Comparison of ENCODE assay signal across 38 cellular contexts in genomic region chr1:1191734-1192133, GRCh38. TPM values are rescaled to one million over a fixed set of nuclear protein-coding genes. Genes with fewer than 3 reads are reported as not detected.
"Had no signal": no experiment of that assay in that cellular context is flagged by ENCODE, and none has a peak within 500 bp of the region (broad histone marks: within the 10 kb centered on the region; RNA-seq: fewer than 3 reads in every experiment).

No MANE protein-coding gene starts in this region.

- H3K4me1 ChIP-seq: body of pancreas, breast epithelium, Peyer's patch had no signal

- H3K4me3 Mint-ChIP-seq: activated B cell treated with CpG ODN at 0.5 μM for 24 hours; activated CD4-positive, alpha-beta T cell treated with anti-CD3 and anti-CD28 coated beads, Interleukin-2, amount 10 ng/mL, durations not matched to agents 24 days and 14 days; activated CD8-positive, alpha-beta T cell treated with anti-CD3 and anti-CD28 coated beads for 36 hours; activated naive CD8-positive, alpha-beta T cell treated with anti-CD3 and anti-CD28 coated beads, Interleukin-2, amount 10 ng/mL, durations not matched to agents 7 days and 5 days; activated T-cell treated with anti-CD3 and anti-CD28 coated beads, Interleukin-2, amount 50 U/mL, for 72 hours; IgD-negative memory B cell had no signal

- H3K36me3 ChIP-seq: breast epithelium, MG63, Peyer's patch had no signal

- H3K27ac ChIP-seq: body of pancreas, breast epithelium, Peyer's patch, VCaP had no signal

- H3K9me3 ChIP-seq: body of pancreas, MG63 had no signal

- H3K27me3 Mint-ChIP-seq: activated B cell treated with CpG ODN at 0.5 μM for 24 hours; activated CD8-positive, alpha-beta T cell treated with anti-CD3 and anti-CD28 coated beads for 36 hours had no signal

- FAIRE-seq: astrocyte had no signal

- H3K27ac Mint-ChIP-seq: activated B cell treated with CpG ODN at 0.5 μM for 24 hours; activated CD4-positive, alpha-beta T cell treated with anti-CD3 and anti-CD28 coated beads, Interleukin-2, amount 10 ng/mL, durations not matched to agents 24 days and 14 days; activated CD8-positive, alpha-beta T cell treated with anti-CD3 and anti-CD28 coated beads for 36 hours; activated naive CD8-positive, alpha-beta T cell treated with anti-CD3 and anti-CD28 coated beads, Interleukin-2, amount 10 ng/mL, durations not matched to agents 7 days and 5 days; activated T-cell treated with anti-CD3 and anti-CD28 coated beads, Interleukin-2, amount 50 U/mL, for 72 hours; activated T-helper 2 cell treated with anti-CD3 and anti-CD28 coated beads, Interferon-gamma antibody, Interleukin-2, Interleukin-4, amounts not matched to agents 10 μg/mL and 5 μg/mL and 100 μg/mL, durations not matched to agents 14 hours and 24 hours and 36 hours had no signal

- DNase-seq: activated B cell treated with CpG ODN at 0.5 μM for 24 hours; activated CD4-positive, alpha-beta T cell treated with anti-CD3 and anti-CD28 coated beads, Interleukin-2, amount 10 ng/mL, durations not matched to agents 24 days and 14 days; activated CD4-positive, alpha-beta T cell treated with anti-CD3 and anti-CD28 coated beads, Interleukin-2, amount 50 U/mL, for 4 hours; activated CD4-positive, CD25-positive, alpha-beta regulatory T cell treated with anti-CD3 and anti-CD28 coated beads, Interleukin-2, amount 50 U/mL, for 72 hours; activated CD8-positive, alpha-beta T cell treated with anti-CD3 and anti-CD28 coated beads for 36 hours; activated naive CD4-positive, alpha-beta T cell treated with anti-CD3 and anti-CD28 coated beads, Interleukin-2, amount 50 U/mL, for 16 hours; activated naive CD8-positive, alpha-beta T cell treated with anti-CD3 and anti-CD28 coated beads, Interleukin-2, amount 10 ng/mL, durations not matched to agents 7 days and 5 days; activated T-cell treated with anti-CD3 and anti-CD28 coated beads, Interleukin-2, amount 50 U/mL, for 72 hours; amygdala; body of pancreas; Kasumi-1; KG1; MG63; NCI-H1048; NCI-H1105 treated with DMSO at 0.1 percent for 48 hours; NCI-H1436; NCI-H1694; NCI-H1930; NCI-H2081 treated with DMSO at 0.1 percent for 48 hours; NCI-H226; NCI-H446 treated with DMSO at 0.1 percent for 48 hours; NCI-H524; NCI-H69; NK-92 treated with Interleukin-12 subunit alpha and Interleukin-12 subunit beta, amount 100 ng/mL, for 24 hours; PC-3; RPMI8226; SIG-M5; T-helper 1 cell; T-helper 2 cell; T-helper 9 cell had no signal

- ATAC-seq: activated CD8-positive, alpha-beta T cell treated with anti-CD3 and anti-CD28 coated beads for 36 hours; activated T-cell treated with anti-CD3 and anti-CD28 coated beads, Interleukin-2, amount 50 U/mL, for 72 hours; body of pancreas; PC-3; SK-N-SH treated with all-trans-retinoic acid at 6 μM for 48 hours had no signal

- H3K4me1 Mint-ChIP-seq: activated B cell treated with CpG ODN at 0.5 μM for 24 hours; activated naive CD8-positive, alpha-beta T cell treated with anti-CD3 and anti-CD28 coated beads, Interleukin-2, amount 10 ng/mL, durations not matched to agents 7 days and 5 days had no signal

- H3K27me3 ChIP-seq: body of pancreas, breast epithelium, MG63, Peyer's patch had no signal

- H3K4me3 ChIP-seq: body of pancreas, breast epithelium, MG63, Peyer's patch had no signal

RNA-seq across cellular contexts. Expression of gene TNFRSF18, which starts 14.7 kb away (rescaled TPM):
- total RNA-seq: body of pancreas, SK-MEL-5 had no signal

RNA-seq across cellular contexts. Expression of gene TTLL10, which starts 18.1 kb away (rescaled TPM):
- total RNA-seq: activated CD4-positive, alpha-beta T cell treated with anti-CD3 and anti-CD28 coated beads, Interleukin-2, amount 10 ng/mL, durations not matched to agents 24 days and 14 days; activated CD8-positive, alpha-beta T cell treated with anti-CD3 and anti-CD28 coated beads for 36 hours; activated naive CD8-positive, alpha-beta T cell treated with anti-CD3 and anti-CD28 coated beads, Interleukin-2, amount 10 ng/mL, durations not matched to agents 7 days and 5 days; activated T-helper 2 cell treated with anti-CD3 and anti-CD28 coated beads, Interferon-gamma antibody, Interleukin-2, Interleukin-4, amounts not matched to agents 10 μg/mL and 5 μg/mL and 100 μg/mL, durations not matched to agents 14 hours and 24 hours and 36 hours; astrocyte; SK-MEL-5 had no signal
- polyA plus RNA-seq: IgD-negative memory B cell had no signal

RNA-seq across cellular contexts. Expression of gene TNFRSF4, which starts 22.2 kb away (rescaled TPM):
- total RNA-seq: SK-MEL-5 had no signal
- polyA plus RNA-seq: IgD-negative memory B cell had no signal
